In genomic region chr18:24426398-24427294, GRCh38 we compare ENCODE assay signal across 1 cellular context.
TF ChIP-seq lines count a peak whose summit lies in the region.

TSS of gene IMPACT (plus strand) at chr18:24426670. CDS start at chr18:24426757, 87 bp downstream.

TF ChIP-seq in WTC11, 78 proteins besides CTCF, POLR2A, EP300 and RAD21 (continued from another document and continues in another):
- TF ChIP-seq SMAD3 (CRISPR knock-in tag; IDR thresholded peaks at IDR 0.05; ENCODE audit: borderline replicate concordance), result no peak
- TF ChIP-seq HMGXB4 (CRISPR knock-in tag; IDR thresholded peaks at IDR 0.05), result peak; percentile 95
- TF ChIP-seq MXD4 (CRISPR knock-in tag; IDR thresholded peaks at IDR 0.05; ENCODE audit: borderline replicate concordance), result no peak
- no peak for TF ChIP-seq NR1H2 (CRISPR knock-in tag; IDR thresholded peaks at IDR 0.05)
- no peak for TF ChIP-seq IRF2 (CRISPR knock-in tag; IDR thresholded peaks at IDR 0.05; ENCODE audit: borderline replicate concordance, low read depth)
- peak; percentile 99 for TF ChIP-seq NR2C2 (CRISPR knock-in tag; IDR thresholded peaks at IDR 0.05)
- no peak for TF ChIP-seq ERG (CRISPR knock-in tag; IDR thresholded peaks at IDR 0.05)
- TF ChIP-seq EMX1 (CRISPR knock-in tag; IDR thresholded peaks at IDR 0.05), result no peak
- no peak for TF ChIP-seq ZNF512 (CRISPR knock-in tag; IDR thresholded peaks at IDR 0.05; ENCODE audit: borderline replicate concordance)
- 0 out of 2 replicates have a peak, but pooled peaks have one; percentile 49 for TF ChIP-seq MYBL2 (CRISPR knock-in tag; IDR thresholded peaks at IDR 0.05)
- TF ChIP-seq E2F4 (CRISPR knock-in tag; IDR thresholded peaks at IDR 0.05; ENCODE audit: borderline replicate concordance, low read depth), result 0 out of 2 replicates have a peak, but pooled peaks have one; percentile 17
- no peak for TF ChIP-seq ZNF219 (CRISPR knock-in tag; IDR thresholded peaks at IDR 0.05; ENCODE audit: borderline replicate concordance)
- no peak for TF ChIP-seq AR (CRISPR knock-in tag; IDR thresholded peaks at IDR 0.05)
- peak; percentile 89 for TF ChIP-seq MAX (CRISPR knock-in tag; IDR thresholded peaks at IDR 0.05)
- TF ChIP-seq PRRX2 (CRISPR knock-in tag; IDR thresholded peaks at IDR 0.05), result no peak
- TF ChIP-seq PREB (CRISPR knock-in tag; IDR thresholded peaks at IDR 0.05; ENCODE audit: borderline replicate concordance), result peak; percentile 11; the same call in 1 of the 2 replicates
- peak; percentile 83; the same call in 1 of the 2 replicates for TF ChIP-seq RELA (CRISPR knock-in tag; IDR thresholded peaks at IDR 0.05; ENCODE audit: borderline replicate concordance)
- no peak for TF ChIP-seq STAT6 (CRISPR knock-in tag; conservative IDR thresholded peaks at IDR 0.05; ENCODE audit: low read depth)
- no peak; the same call in 1 of the 2 replicates for TF ChIP-seq ELF4 (CRISPR knock-in tag; IDR thresholded peaks at IDR 0.05; ENCODE audit: low read depth)
- no peak for TF ChIP-seq ZNF396 (CRISPR knock-in tag; IDR thresholded peaks at IDR 0.05; ENCODE audit: borderline replicate concordance)
- no peak for TF ChIP-seq ZNF671 (CRISPR knock-in tag; IDR thresholded peaks at IDR 0.05)
- peak; percentile 64 for TF ChIP-seq USF2 (CRISPR knock-in tag; IDR thresholded peaks at IDR 0.05)
- TF ChIP-seq SP1 (CRISPR knock-in tag; conservative IDR thresholded peaks at IDR 0.05), result peak; percentile 86
- TF ChIP-seq FOXP1 (CRISPR knock-in tag; IDR thresholded peaks at IDR 0.05; ENCODE audit: borderline replicate concordance), result peak; percentile 52; the same call in 1 of the 2 replicates
- no peak for TF ChIP-seq NFE2L1 (CRISPR knock-in tag; IDR thresholded peaks at IDR 0.05)
- TF ChIP-seq PRDM15 (CRISPR knock-in tag; IDR thresholded peaks at IDR 0.05), result no peak
- TF ChIP-seq NFYB (CRISPR knock-in tag; conservative IDR thresholded peaks at IDR 0.05; ENCODE audit: low read depth), result no peak
- peak; percentile 99 for TF ChIP-seq KAT7 (CRISPR knock-in tag; IDR thresholded peaks at IDR 0.05; ENCODE audit: borderline replicate concordance)
- 0 out of 2 replicates have a peak, but pooled peaks have one; percentile 11 for TF ChIP-seq CREB1 (CRISPR knock-in tag; IDR thresholded peaks at IDR 0.05)
- peak; percentile 62 for TF ChIP-seq ZNF232 (CRISPR knock-in tag; IDR thresholded peaks at IDR 0.05)
- no peak for TF ChIP-seq TCF7 (CRISPR knock-in tag; IDR thresholded peaks at IDR 0.05; ENCODE audit: low read depth)
- TF ChIP-seq ZNF317 (CRISPR knock-in tag; IDR thresholded peaks at IDR 0.05; ENCODE audit: borderline replicate concordance, low read depth), result peak; percentile 63
- TF ChIP-seq ZNF281 (CRISPR knock-in tag; IDR thresholded peaks at IDR 0.05), result peak; percentile 50; the same call in 1 of the 2 replicates
- no peak for TF ChIP-seq NFATC4 (CRISPR knock-in tag; IDR thresholded peaks at IDR 0.05)
